Comparison of ENCODE assay signal across 9 cellular contexts in genomic region chr1:110243581-110243980, GRCh38. TPM values are rescaled to one million over a fixed set of nuclear protein-coding genes. Genes with fewer than 3 reads are reported as not detected.
A peak's percentile ranks its signal among the peaks of the same experiment; 100 is the strongest.
DNase-seq lines count a peak whose midpoint lies in the region; ATAC-seq, FAIRE-seq and TF ChIP-seq lines count a peak whose summit lies in the region.
"Had no signal": no experiment of that assay in that cellular context is flagged by ENCODE, and none has a peak within 500 bp of the region (broad histone marks: within the 10 kb centered on the region; RNA-seq: fewer than 3 reads in every experiment).

No MANE protein-coding gene starts in this region.

- H4K20me1 ChIP-seq in H1 (replicated peaks in 1 of 2; ENCODE audit: control insufficient read depth in 1 of 2, insufficient read depth in 2 of 2, low read length in 2 of 2): no peaks in the 10 kb centered on the region

- CTCF ChIA-PET in H1 (lab: Charles Lee; ENCODE audit: partially characterized antibody): interaction anchor here (0.8 to 4.0 kb wide), 3 partner anchors 47 to 70 kb away, joined by 3 to 21 read pairs (median 3); no protein-coding TSS in a partner anchor
- CTCF ChIA-PET in Caco-2 (lab: Charles Lee): no interaction called here

- no peak for TF ChIP-seq RAD21 in H1 (IDR thresholded peaks at IDR 0.05 in 1 of 2, conservative IDR thresholded peaks at IDR 0.05 in 1 of 2; ENCODE audit: low read depth in 2 of 2, low read length in 2 of 2)

- intact Hi-C loops in Caco-2 (cut with micrococcal nuclease; ENCODE audit: unreplicated experiment): no loop called here

- H3K79me2 ChIP-seq in H1 (ENCODE audit: control insufficient read depth in 1 of 2, insufficient read depth in 2 of 2, low read length in 2 of 2): no peaks in the 10 kb centered on the region

- no peak overlapping the region for H2BK120ac ChIP-seq in H1 (replicated peaks; ENCODE audit: low read depth, low read length)

- no peak for TF ChIP-seq CTCF in H1 (IDR thresholded peaks at IDR 0.05; ENCODE audit: control extremely low read depth in 1 of 3, insufficient read depth in 1 of 3, low read depth in 1 of 3, low read length in 3 of 3)
- no peak for TF ChIP-seq CTCF in Caco-2 (IDR thresholded peaks at IDR 0.05; ENCODE audit: insufficient read depth in 1 of 2, low read depth in 1 of 2, low read length in 1 of 2, severe bottlenecking in 1 of 2, unreplicated experiment in 1 of 2)

- WGBS in HUES64: 36% methylated on average over 9 of the region's 9 CpGs
- 43% methylated on average over 9 of the region's 9 CpGs; no CpG with 5 or more reads in 1 of the 2 experiments for WGBS in H1 (ENCODE audit: extremely low coverage in 1 of 2, insufficient coverage in 1 of 2, insufficient read length in 1 of 2, insufficient replicate concordance in 2 of 2, low coverage in 1 of 2, low lambda C conversion rate in 2 of 2, missing lambda C conversion rate in 1 of 2), 2 experiments

- H3K79me1 ChIP-seq in H1 (ENCODE audit: low read depth, low read length): no peaks in the 10 kb centered on the region

- peak overlapping the region; percentile 39 to 60 for H3K4me2 ChIP-seq in H1 (ENCODE audit: insufficient read depth in 1 of 2, low read depth in 2 of 2, low read length in 2 of 2)

- H3K18ac ChIP-seq in H1 (ENCODE audit: extremely low read depth, low read length): peak overlapping the region; percentile 82; the same call in 1 of the 2 replicates

- no peak for TF ChIP-seq POLR2A in H1 (IDR thresholded peaks at IDR 0.05; ENCODE audit: control extremely low read depth in 1 of 2, low read depth in 2 of 2, low read length in 2 of 2)

- no peak overlapping the region for H4K5ac ChIP-seq in H1 (ENCODE audit: insufficient read length, low read depth, low read length)

- no peaks in the 10 kb centered on the region for H3K4me1 Mint-ChIP-seq in Caco-2 (ENCODE audit: low read depth, unreplicated experiment)

- H4K91ac ChIP-seq in H1 (replicated peaks; ENCODE audit: insufficient read length, low read length): no peak overlapping the region

- H2AFZ ChIP-seq in H1 (ENCODE audit: low read length): peak overlapping the region; percentile 63; the same call in 1 of the 2 replicates

- H3K27me3 ChIP-seq in HUES64 (ENCODE audit: insufficient read depth, low read length): peaks cover 9% of the 10 kb centered on the region; the same call in 1 of the 2 replicates
- no peaks in the 10 kb centered on the region; a peak in 3 of 7 replicates for H3K27me3 ChIP-seq in H1 (replicated peaks in 1 of 4; ENCODE audit: control insufficient read depth in 3 of 4, extremely low read depth in 1 of 4, insufficient read depth in 3 of 4, low read length in 3 of 4)
- H3K27me3 ChIP-seq in Caco-2 (replicated peaks; ENCODE audit: control insufficient read depth, insufficient read depth, low read length): no peaks in the 10 kb centered on the region

- ATAC-seq in GM18909 (IDR thresholded peaks at IDR 0.05; ENCODE audit: poor library complexity, unreplicated experiment): peak; percentile 54

- DNase-seq in DMS79 (lab: John Stamatoyannopoulos, UW) (peak; percentile 49), H1 (ENCODE audit: low read depth in 1 of 2, low spot score in 2 of 2) (no peak), Caco-2 (no peak), KBM-7 (no peak), RKO (ENCODE audit: low spot score) (no peak)
- no peak for DNase-seq in activated T-cell treated with anti-CD3 and anti-CD28 coated beads, Interleukin-2, amount 50 U/mL, for 1 hour
- DNase-seq: NCI-H2081 had no signal

- no peak overlapping the region for H3K4ac ChIP-seq in H1 (replicated peaks; ENCODE audit: insufficient read length, low read depth, low read length)

- H3K9me3 Mint-ChIP-seq in Caco-2 (ENCODE audit: unreplicated experiment): no peaks in the 10 kb centered on the region

- in situ Hi-C loops in KBM-7 (cut with MboI; ENCODE audit: low pct_unique_long_range_greater_than_20kb, low sequenced_read_pairs): no loop called here

- no peak for TF ChIP-seq EP300 in H1 (IDR thresholded peaks at IDR 0.05; ENCODE audit: borderline replicate concordance in 1 of 2, low read depth in 2 of 2, low read length in 2 of 2)

- H2BK12ac ChIP-seq in H1 (ENCODE audit: low read depth, low read length): peak overlapping the region; percentile 92; the same call in 1 of the 2 replicates

- no peak overlapping the region for H3K4me3 Mint-ChIP-seq in Caco-2 (ENCODE audit: unreplicated experiment)

- FAIRE-seq in H1 (lab: Jason Lieb, UNC): no peak

- H3K4me3 ChIP-seq in HUES64 (ENCODE audit: low read length): no peak overlapping the region
- no peak overlapping the region for H3K4me3 ChIP-seq in H1 (ENCODE audit: extremely low read depth in 1 of 4, insufficient read depth in 2 of 4, low read depth in 3 of 4, low read length in 4 of 4)
- no peak overlapping the region for H3K4me3 ChIP-seq in Caco-2 (ENCODE audit: low read depth, low read length)

- no peak overlapping the region for H2AK5ac ChIP-seq in H1 (ENCODE audit: low read depth, low read length)

- no peak overlapping the region for H3K27ac Mint-ChIP-seq in Caco-2 (ENCODE audit: unreplicated experiment)

- H3K36me3 Mint-ChIP-seq in Caco-2 (ENCODE audit: insufficient read depth, unreplicated experiment): no peaks in the 10 kb centered on the region

- no peak overlapping the region for H3K23ac ChIP-seq in H1 (ENCODE audit: insufficient read length)

- H3K9me3 ChIP-seq in HUES64 (ENCODE audit: insufficient read depth, low read depth, low read length) (no peaks in the 10 kb centered on the region), H1 (ENCODE audit: insufficient read depth in 2 of 2, low read depth in 1 of 2, low read length in 1 of 2) (no peaks in the 10 kb centered on the region), Caco-2 (no peaks in the 10 kb centered on the region)

- H3K14ac ChIP-seq in H1 (ENCODE audit: insufficient read length): no peak overlapping the region

- H2BK15ac ChIP-seq in H1 (ENCODE audit: low read length): peak overlapping the region; percentile 65; the same call in 1 of the 2 replicates

- H2BK5ac ChIP-seq in H1 (ENCODE audit: low read depth, low read length): peak overlapping the region; percentile 40; the same call in 1 of the 2 replicates

- no peak overlapping the region for H4K8ac ChIP-seq in H1 (ENCODE audit: extremely low read depth, insufficient read depth, low read length)

- no peaks in the 10 kb centered on the region for H3K36me3 ChIP-seq in HUES64 (ENCODE audit: insufficient read depth, low read length)
- no peaks in the 10 kb centered on the region for H3K36me3 ChIP-seq in H1 (ENCODE audit: control insufficient read depth in 2 of 4, insufficient read depth in 4 of 4, low read length in 3 of 4)
- no peaks in the 10 kb centered on the region for H3K36me3 ChIP-seq in Caco-2 (ENCODE audit: control insufficient read depth, insufficient read depth, low read length)

- H3K27ac ChIP-seq in HUES64 (ENCODE audit: low read depth, low read length): no peak overlapping the region
- no peak overlapping the region for H3K27ac ChIP-seq in H1 (ENCODE audit: low read depth, low read length)

- H3K23me2 ChIP-seq in H1 (ENCODE audit: low read depth, low read length): no peaks in the 10 kb centered on the region; the same call in 1 of the 2 replicates

- H3K56ac ChIP-seq in H1 (replicated peaks; ENCODE audit: insufficient read length, low read depth, low read length): no peak overlapping the region

- POLR2A ChIA-PET in H1 (lab: Charles Lee; ENCODE audit: partially characterized antibody) (interaction anchor here (0.7 to 1.8 kb wide), 2 partner anchors 12 to 27 kb away, joined by 3 to 7 read pairs; no protein-coding TSS in a partner anchor), Caco-2 (lab: Charles Lee) (no interaction called here)

- H3K4me1 ChIP-seq in HUES64 (ENCODE audit: insufficient read depth, low read length) (peaks cover 26% of the 10 kb centered on the region), H1 (replicated peaks in 1 of 4; ENCODE audit: control insufficient read depth in 3 of 4, insufficient read depth in 4 of 4, low read length in 3 of 4) (peaks cover 0 to 21% (median 14%) of the 10 kb centered on the region in 4 experiments; a peak in 6 of 7 replicates), Caco-2 (no peaks in the 10 kb centered on the region)

- H3K9ac ChIP-seq in HUES64 (ENCODE audit: low read depth, low read length) (peak overlapping the region; percentile 15; the same call in 1 of the 2 replicates), H1 (replicated peaks in 1 of 4; ENCODE audit: extremely low read depth in 1 of 4, low read depth in 3 of 4, low read length in 3 of 4) (0 out of 7 replicates have a peak overlapping the region, but pooled peaks of 1 of the 4 experiments have one; percentile 54)

- peak overlapping the region; percentile 97 for H2BK20ac ChIP-seq in H1 (ENCODE audit: low read length)

- no TSS peak for BruUV-seq in Caco-2 (replicated peaks; lab: Mats Ljungman, UMichigan)

- peaks cover 3% of the 10 kb centered on the region for H3K27me3 Mint-ChIP-seq in Caco-2 (ENCODE audit: insufficient read depth, unreplicated experiment)

TF ChIP-seq in H1, 55 proteins besides CTCF, POLR2A, EP300 and RAD21 (continues in another document):
- TF ChIP-seq ASH2L (IDR thresholded peaks at IDR 0.05; ENCODE audit: low read length) (no peak), E2F6 (IDR thresholded peaks at IDR 0.05) (no peak), TAF1 (IDR thresholded peaks at IDR 0.05; ENCODE audit: low read depth, low read length) (no peak), CBX5 (IDR thresholded peaks at IDR 0.05; ENCODE audit: low read depth, low read length) (no peak), YY1 (IDR thresholded peaks at IDR 0.05; ENCODE audit: low read depth, low read length) (no peak), GABPA (IDR thresholded peaks at IDR 0.05; ENCODE audit: borderline replicate concordance, insufficient read depth, low read length) (no peak), KDM4A (IDR thresholded peaks at IDR 0.05; ENCODE audit: low read depth, low read length, severe bottlenecking) (no peak), TEAD4 (IDR thresholded peaks at IDR 0.05; ENCODE audit: low read depth, low read length) (no peak)

RNA-seq across cellular contexts. Expression of gene KCNC4, which starts 33.5 kb away (rescaled TPM):
- polyA plus RNA-seq in HUES64 (2013, experiment 1 of 2): 3.2 TPM
- polyA plus RNA-seq in HUES64 (2013, experiment 2 of 2): 4.1 TPM
- total RNA-seq in H1 (2021; fragmentation: NEBNext Ultra II Directional; extraction: Animal tissue kit (Norgen Biotek cat#: 25700)): 11.2 TPM in 2 replicates
- 8.1 and 10.6 TPM in 2 replicates for polyA plus RNA-seq in H1 (2011; rRNA removed)
- polyA plus RNA-seq in H1 (2011; cell fraction: cytosol; rRNA removed): 6.5 TPM
- 24.1 TPM for polyA plus RNA-seq in H1 (2011; cell fraction: nucleus; rRNA removed)
- 7.0 to 8.7 TPM (median 7.2 TPM) in 4 replicates for polyA plus RNA-seq in H1 (2012, experiment 1 of 2)
- polyA plus RNA-seq in H1 (2012, experiment 2 of 2): 5.3 TPM
- polyA plus RNA-seq in H1 (2013, experiment 1 of 2): 5.0 TPM
- 4.6 TPM for polyA plus RNA-seq in H1 (2013, experiment 2 of 2)
- polyA minus RNA-seq in H1 (2011; rRNA and poly(A)+ RNA removed): 7.6 and 9.3 TPM in 2 replicates
- polyA minus RNA-seq in H1 (2011; cell fraction: cytosol; rRNA and poly(A)+ RNA removed): 5.2 TPM
- 13.3 TPM for polyA minus RNA-seq in H1 (2011; cell fraction: nucleus; rRNA and poly(A)+ RNA removed)
- 5.3 TPM in 2 replicates for total RNA-seq in Caco-2 (2022)
